12 cellular contexts compared by ENCODE assay signal in the genomic region with DNA sequence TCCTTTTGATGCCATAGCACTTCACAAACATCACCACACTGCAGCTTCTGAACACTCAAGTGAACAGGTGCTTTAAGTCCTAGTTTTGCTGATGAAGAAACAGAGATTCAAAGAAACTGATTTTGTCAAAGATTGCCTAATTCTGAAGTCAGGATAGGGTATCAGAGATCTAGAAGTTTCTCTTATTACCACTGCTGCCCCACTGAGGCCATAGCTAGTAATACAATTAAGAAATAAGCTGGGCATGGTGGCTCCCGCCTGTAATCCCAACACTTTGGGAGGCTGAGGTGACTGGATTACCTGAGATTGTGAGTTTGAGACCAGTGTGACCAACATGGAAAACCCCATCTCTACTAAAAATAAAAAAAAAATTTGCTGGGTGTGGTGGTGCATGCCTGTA.
DNase-seq lines count a peak whose midpoint lies in the region; TF ChIP-seq lines count a peak whose summit lies in the region.
"Had no signal": no experiment of that assay in that cellular context is flagged by ENCODE, and none has a peak within 500 bp of the region (broad histone marks: within the 10 kb centered on the region; RNA-seq: fewer than 3 reads in every experiment).

No MANE protein-coding gene starts in this region.

- intact Hi-C loops in Calu3 (cut with micrococcal nuclease; ENCODE audit: unreplicated experiment), result loop anchor here (10.0 kb wide), 1 partner anchor 1083 kb away; no protein-coding TSS in a partner anchor

- H3K36me3 Mint-ChIP-seq in type B pancreatic cell, result no peaks in the 10 kb centered on the region
- no peaks in the 10 kb centered on the region for H3K36me3 Mint-ChIP-seq in Calu3 (ENCODE audit: insufficient read depth, unreplicated experiment)
- H3K36me3 Mint-ChIP-seq: naive B cell had no signal

- CTCF ChIA-PET in Calu3 (lab: Charles Lee), result interaction anchor here (0.7 kb wide), 1 partner anchor 1004 kb away, joined by 3 read pairs; no protein-coding TSS in a partner anchor

- in situ Hi-C loops in G401 (cut with HindIII; ENCODE audit: low sequenced_read_pairs), result no loop called here

- H3K27me3 Mint-ChIP-seq in type B pancreatic cell (peaks cover 9% of the 10 kb centered on the region), Calu3 (ENCODE audit: unreplicated experiment) (no peaks in the 10 kb centered on the region)
- H3K27me3 Mint-ChIP-seq: B cell had no signal

- TF ChIP-seq CTCF in LNCAP (IDR thresholded peaks at IDR 0.05) (peak; percentile 26; the same call in 1 of the 2 replicates), type B pancreatic cell (conservative IDR thresholded peaks at IDR 0.05) (peak; percentile 46), Calu3 (IDR thresholded peaks at IDR 0.05; ENCODE audit: unreplicated experiment) (no peak)

- H3K4me3 Mint-ChIP-seq in type B pancreatic cell (no peak overlapping the region), Calu3 (ENCODE audit: low read depth, unreplicated experiment) (no peak overlapping the region)
- H3K4me3 Mint-ChIP-seq: B cell, naive B cell had no signal

- H3K27ac Mint-ChIP-seq in type B pancreatic cell (no peak overlapping the region), Calu3 (ENCODE audit: unreplicated experiment) (no peak overlapping the region)
- H3K27ac Mint-ChIP-seq: B cell, naive B cell had no signal

- H3K4me1 Mint-ChIP-seq in type B pancreatic cell (ENCODE audit: unreplicated experiment), result peaks cover 8% of the 10 kb centered on the region
- H3K4me1 Mint-ChIP-seq in Calu3 (ENCODE audit: low read depth, unreplicated experiment), result no peaks in the 10 kb centered on the region
- H3K4me1 Mint-ChIP-seq: B cell, naive B cell had no signal

- peaks cover 3% of the 10 kb centered on the region for H3K9me3 Mint-ChIP-seq in type B pancreatic cell
- H3K9me3 Mint-ChIP-seq in Calu3 (ENCODE audit: low read depth, unreplicated experiment), result peaks cover 3% of the 10 kb centered on the region
- H3K9me3 Mint-ChIP-seq: naive B cell had no signal

- peak; percentile 2 for DNase-seq in activated CD4-positive, alpha-beta T cell treated with anti-CD3 and anti-CD28 coated beads for 48 hours
- no peak for DNase-seq in activated CD4-positive, alpha-beta T cell treated with anti-CD3 and anti-CD28 coated beads, Interleukin-2, amount 50 U/mL, for 48 hours
- DNase-seq in dermis blood vessel endothelial cell, result peak; percentile 12
- DNase-seq in type B pancreatic cell (ENCODE audit: extremely low spot score, unreplicated experiment), result no peak
- DNase-seq in Calu3, result no peak
- no peak for DNase-seq in NCI-H345 treated with DMSO at 0.1 percent for 48 hours (lab: John Stamatoyannopoulos, UW; ENCODE audit: unreplicated experiment)
- no peak for DNase-seq in G401 (ENCODE audit: low spot score)
- DNase-seq: amniotic stem cell, naive B cell, small intestine had no signal

- no TSS peak for BruUV-seq in Calu3 (replicated peaks; lab: Mats Ljungman, UMichigan)

Comparison
In these comparisons a context has a peak if more than half of its experiments do, and no peak if none do; other contexts are left out.
1. DNase-seq: peak in activated CD4-positive, alpha-beta T cell treated with anti-CD3 and anti-CD28 coated beads for 48 hours (single experiment) and dermis blood vessel endothelial cell (single experiment); none in activated CD4-positive, alpha-beta T cell treated with anti-CD3 and anti-CD28 coated beads, Interleukin-2, amount 50 U/mL, for 48 hours (0 of 2), type B pancreatic cell (single experiment), Calu3 (single experiment), NCI-H345 treated with DMSO at 0.1 percent for 48 hours (single experiment) and G401 (single experiment).